In genomic region chr2:87521057-87521456, GRCh38 we compare ENCODE assay signal across 8 cellular contexts.
DNase-seq lines count a peak whose midpoint lies in the region; ATAC-seq and TF ChIP-seq lines count a peak whose summit lies in the region.
"Not testable (repeated sequence)": the region's sequence is repeated elsewhere in the genome, so short reads cannot be mapped to it uniquely, and the experiment has no call there.

No MANE protein-coding gene starts in this region.

- peaks cover 57% of the 10 kb centered on the region for H3K4me1 Mint-ChIP-seq in activated B cell treated with CpG ODN at 0.5 μM for 24 hours
- H3K4me1 Mint-ChIP-seq in memory B cell, result peaks cover 22% of the 10 kb centered on the region
- peaks cover 21 to 45% of the 10 kb centered on the region in 2 donors for H3K4me1 Mint-ChIP-seq in stimulated activated naive B cell treated with anti-CD40 and anti-IgM and Interleukin-4, amounts not matched to agents 10 μg/mL and 1 μg/mL and 100 μg/mL, for 72 hours

- peak; percentile 56 for DNase-seq in activated B cell treated with CpG ODN at 0.5 μM for 24 hours
- DNase-seq in activated effector memory CD4-positive, alpha-beta T cell treated with anti-CD3 and anti-CD28 coated beads, Interleukin-2, amount 50 U/mL, for 16 hours, result peak; percentile 81
- peak; percentile 60 to 61 for DNase-seq in memory B cell (ENCODE audit: low spot score in 2 of 2)
- peak; percentile 76 for DNase-seq in stimulated activated naive B cell treated with anti-CD40 and anti-IgM and Interleukin-4, amounts not matched to agents 10 μg/mL and 1 μg/mL and 100 μg/mL, for 72 hours

- intact Hi-C loops in activated B cell treated with CpG ODN at 0.5 μM for 24 hours (cut with micrococcal nuclease), result not testable (repeated sequence)

- CTCF ChIA-PET in activated B cell treated with CpG ODN at 0.5 μM for 24 hours (lab: Charles Lee), result not testable (repeated sequence)

- not testable (repeated sequence) for H3K27me3 Mint-ChIP-seq in activated B cell treated with CpG ODN at 0.5 μM for 24 hours; memory B cell; stimulated activated naive B cell treated with anti-CD40 and anti-IgM and Interleukin-4, amounts not matched to agents 10 μg/mL and 1 μg/mL and 100 μg/mL, for 72 hours

- H3K27ac Mint-ChIP-seq in activated B cell treated with CpG ODN at 0.5 μM for 24 hours (peak overlapping the region; percentile 93), memory B cell (peak overlapping the region; percentile 95)
- H3K27ac Mint-ChIP-seq in stimulated activated naive B cell treated with anti-CD40 and anti-IgM and Interleukin-4, amounts not matched to agents 10 μg/mL and 1 μg/mL and 100 μg/mL, for 72 hours, result peak overlapping the region; percentile 86

- peak overlapping the region; percentile 50 for H3K4me3 Mint-ChIP-seq in activated B cell treated with CpG ODN at 0.5 μM for 24 hours
- peak overlapping the region; percentile 22 for H3K4me3 Mint-ChIP-seq in memory B cell
- peak overlapping the region; percentile 30 to 40 for H3K4me3 Mint-ChIP-seq in stimulated activated naive B cell treated with anti-CD40 and anti-IgM and Interleukin-4, amounts not matched to agents 10 μg/mL and 1 μg/mL and 100 μg/mL, for 72 hours

- TF ChIP-seq CTCF in activated B cell treated with CpG ODN at 0.5 μM for 24 hours (IDR thresholded peaks at IDR 0.05), result not testable (repeated sequence)

- POLR2A ChIA-PET in activated B cell treated with CpG ODN at 0.5 μM for 24 hours (lab: Charles Lee), result not testable (repeated sequence)

- H3K36me3 Mint-ChIP-seq in activated B cell treated with CpG ODN at 0.5 μM for 24 hours (ENCODE audit: low read depth); memory B cell; stimulated activated naive B cell treated with anti-CD40 and anti-IgM and Interleukin-4, amounts not matched to agents 10 μg/mL and 1 μg/mL and 100 μg/mL, for 72 hours: not testable (repeated sequence)

- H3K9me3 Mint-ChIP-seq in activated B cell treated with CpG ODN at 0.5 μM for 24 hours; memory B cell; stimulated activated naive B cell treated with anti-CD40 and anti-IgM and Interleukin-4, amounts not matched to agents 10 μg/mL and 1 μg/mL and 100 μg/mL, for 72 hours: not testable (repeated sequence)

- ATAC-seq in GM18511 (IDR thresholded peaks at IDR 0.05; ENCODE audit: unreplicated experiment) (peak; percentile 68), GM21360 (IDR thresholded peaks at IDR 0.05; ENCODE audit: unreplicated experiment) (peak; percentile 71), HG02870 (IDR thresholded peaks at IDR 0.05; ENCODE audit: unreplicated experiment) (peak; percentile 38), HG03442 (IDR thresholded peaks at IDR 0.05; ENCODE audit: unreplicated experiment) (peak; percentile 63), activated B cell treated with CpG ODN at 0.5 μM for 24 hours (ENCODE audit: low read depth) (peak; percentile 54), memory B cell (ENCODE audit: low read depth) (peak; percentile 64)
- peak; percentile 65 to 67 for ATAC-seq in stimulated activated naive B cell treated with anti-CD40 and anti-IgM and Interleukin-4, amounts not matched to agents 10 μg/mL and 1 μg/mL and 100 μg/mL, for 72 hours (replicated peaks)

Comparison
In these comparisons a context has a peak if more than half of its experiments do, and no peak if none do; other contexts are left out.
1. Peak in every context shown above with its lines: DNase-seq and ATAC-seq.